In the genomic region with DNA sequence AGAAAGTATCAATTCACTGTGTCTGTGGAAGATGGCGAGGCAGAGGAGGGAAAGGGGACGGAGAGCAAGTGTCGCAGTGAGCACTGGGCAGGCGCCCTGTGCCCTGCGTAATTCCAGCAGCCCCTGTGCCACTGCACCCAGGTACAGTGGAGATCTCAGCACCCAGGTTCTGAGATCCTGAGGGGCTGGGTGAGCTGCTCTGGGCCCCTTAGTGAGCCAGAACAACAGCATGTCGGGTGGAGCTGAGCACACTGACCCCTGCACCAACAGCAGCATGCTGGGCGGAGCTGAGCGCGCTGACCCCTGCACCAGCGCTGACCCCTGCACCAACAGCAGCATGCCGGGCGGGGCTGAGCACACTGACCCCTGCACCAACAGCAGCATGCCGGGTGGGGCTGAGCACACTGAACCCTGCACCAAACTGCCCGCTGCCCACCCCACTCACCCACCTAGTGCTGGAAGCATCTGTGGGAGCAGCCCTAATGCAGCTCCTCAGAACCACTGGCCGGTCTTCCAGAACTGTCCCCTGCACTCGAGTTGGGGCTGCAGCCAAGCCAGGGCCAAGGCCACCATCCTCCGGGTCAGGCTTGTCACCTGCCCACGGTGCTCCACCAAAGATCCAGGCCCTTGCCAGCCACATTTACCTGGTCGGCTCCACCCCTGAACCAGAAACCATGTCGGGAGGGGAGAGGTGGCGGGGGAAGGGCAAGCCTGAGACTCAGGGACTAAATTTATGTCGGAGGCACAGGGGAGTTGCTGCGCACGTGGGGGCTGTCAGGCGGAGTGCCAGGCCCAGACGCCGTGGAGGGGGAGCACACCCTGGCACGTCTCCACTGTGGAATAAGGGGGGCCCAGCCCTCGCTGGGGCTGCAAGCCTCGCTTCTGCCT, we compare ENCODE assay signal across 1 cellular context.
TF ChIP-seq lines count a peak whose summit lies in the region.

No MANE protein-coding gene starts in this region.

TF ChIP-seq in HepG2, 621 proteins besides CTCF, POLR2A, EP300 and RAD21 (continued from another document and continues in another):
- peak; percentile 91 for TF ChIP-seq HIC2 (CRISPR knock-in tag; IDR thresholded peaks at IDR 0.05; ENCODE audit: low read depth)
- TF ChIP-seq ZSCAN25 (CRISPR knock-in tag; IDR thresholded peaks at IDR 0.05) = peak; percentile 71
- TF ChIP-seq ZFP90 (CRISPR knock-in tag; IDR thresholded peaks at IDR 0.05; ENCODE audit: borderline replicate concordance) = no peak; the same call in 1 of the 2 replicates
- TF ChIP-seq ZNF34 (CRISPR knock-in tag; IDR thresholded peaks at IDR 0.05; ENCODE audit: borderline replicate concordance) = no peak
- peak; percentile 59; the same call in 1 of the 2 replicates for TF ChIP-seq ZMYM3 (CRISPR knock-in tag; IDR thresholded peaks at IDR 0.05)
- peak; percentile 85; the same call in 1 of the 2 replicates for TF ChIP-seq ZNF546 (CRISPR knock-in tag; conservative IDR thresholded peaks at IDR 0.05)
- TF ChIP-seq NFIB (CRISPR knock-in tag; IDR thresholded peaks at IDR 0.05; ENCODE audit: borderline replicate concordance) = 0 out of 2 replicates have a peak, but pooled peaks have one; percentile 47
- TF ChIP-seq, protein P1, sequence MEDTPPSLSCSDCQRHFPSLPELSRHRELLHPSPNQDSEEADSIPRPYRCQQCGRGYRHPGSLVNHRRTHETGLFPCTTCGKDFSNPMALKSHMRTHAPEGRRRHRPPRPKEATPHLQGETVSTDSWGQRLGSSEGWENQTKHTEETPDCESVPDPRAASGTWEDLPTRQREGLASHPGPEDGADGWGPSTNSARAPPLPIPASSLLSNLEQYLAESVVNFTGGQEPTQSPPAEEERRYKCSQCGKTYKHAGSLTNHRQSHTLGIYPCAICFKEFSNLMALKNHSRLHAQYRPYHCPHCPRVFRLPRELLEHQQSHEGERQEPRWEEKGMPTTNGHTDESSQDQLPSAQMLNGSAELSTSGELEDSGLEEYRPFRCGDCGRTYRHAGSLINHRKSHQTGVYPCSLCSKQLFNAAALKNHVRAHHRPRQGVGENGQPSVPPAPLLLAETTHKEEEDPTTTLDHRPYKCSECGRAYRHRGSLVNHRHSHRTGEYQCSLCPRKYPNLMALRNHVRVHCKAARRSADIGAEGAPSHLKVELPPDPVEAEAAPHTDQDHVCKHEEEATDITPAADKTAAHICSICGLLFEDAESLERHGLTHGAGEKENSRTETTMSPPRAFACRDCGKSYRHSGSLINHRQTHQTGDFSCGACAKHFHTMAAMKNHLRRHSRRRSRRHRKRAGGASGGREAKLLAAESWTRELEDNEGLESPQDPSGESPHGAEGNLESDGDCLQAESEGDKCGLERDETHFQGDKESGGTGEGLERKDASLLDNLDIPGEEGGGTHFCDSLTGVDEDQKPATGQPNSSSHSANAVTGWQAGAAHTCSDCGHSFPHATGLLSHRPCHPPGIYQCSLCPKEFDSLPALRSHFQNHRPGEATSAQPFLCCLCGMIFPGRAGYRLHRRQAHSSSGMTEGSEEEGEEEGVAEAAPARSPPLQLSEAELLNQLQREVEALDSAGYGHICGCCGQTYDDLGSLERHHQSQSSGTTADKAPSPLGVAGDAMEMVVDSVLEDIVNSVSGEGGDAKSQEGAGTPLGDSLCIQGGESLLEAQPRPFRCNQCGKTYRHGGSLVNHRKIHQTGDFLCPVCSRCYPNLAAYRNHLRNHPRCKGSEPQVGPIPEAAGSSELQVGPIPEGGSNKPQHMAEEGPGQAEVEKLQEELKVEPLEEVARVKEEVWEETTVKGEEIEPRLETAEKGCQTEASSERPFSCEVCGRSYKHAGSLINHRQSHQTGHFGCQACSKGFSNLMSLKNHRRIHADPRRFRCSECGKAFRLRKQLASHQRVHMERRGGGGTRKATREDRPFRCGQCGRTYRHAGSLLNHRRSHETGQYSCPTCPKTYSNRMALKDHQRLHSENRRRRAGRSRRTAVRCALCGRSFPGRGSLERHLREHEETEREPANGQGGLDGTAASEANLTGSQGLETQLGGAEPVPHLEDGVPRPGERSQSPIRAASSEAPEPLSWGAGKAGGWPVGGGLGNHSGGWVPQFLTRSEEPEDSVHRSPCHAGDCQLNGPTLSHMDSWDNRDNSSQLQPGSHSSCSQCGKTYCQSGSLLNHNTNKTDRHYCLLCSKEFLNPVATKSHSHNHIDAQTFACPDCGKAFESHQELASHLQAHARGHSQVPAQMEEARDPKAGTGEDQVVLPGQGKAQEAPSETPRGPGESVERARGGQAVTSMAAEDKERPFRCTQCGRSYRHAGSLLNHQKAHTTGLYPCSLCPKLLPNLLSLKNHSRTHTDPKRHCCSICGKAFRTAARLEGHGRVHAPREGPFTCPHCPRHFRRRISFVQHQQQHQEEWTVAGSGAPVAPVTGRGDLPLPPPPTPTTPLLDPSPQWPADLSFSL (CRISPR knock-in tag; IDR thresholded peaks at IDR 0.05) = no peak
- TF ChIP-seq ARID5B (CRISPR knock-in tag; IDR thresholded peaks at IDR 0.05) = peak; percentile 74; the same call in 1 of the 2 replicates
- TF ChIP-seq NPAS2 (CRISPR knock-in tag; IDR thresholded peaks at IDR 0.05; ENCODE audit: borderline replicate concordance) = no peak
- 0 out of 2 replicates have a peak, but pooled peaks have one; percentile 42 for TF ChIP-seq MXD1 (CRISPR knock-in tag; IDR thresholded peaks at IDR 0.05)
- no peak for TF ChIP-seq GATA4 (IDR thresholded peaks at IDR 0.05; ENCODE audit: borderline replicate concordance, low read depth)
- TF ChIP-seq ZNF382 (CRISPR knock-in tag; IDR thresholded peaks at IDR 0.05; ENCODE audit: borderline replicate concordance) = no peak
- TF ChIP-seq DR1 (CRISPR knock-in tag; IDR thresholded peaks at IDR 0.05) = no peak; the same call in 1 of the 2 replicates
- TF ChIP-seq ZNF660 (CRISPR knock-in tag; IDR thresholded peaks at IDR 0.05; ENCODE audit: borderline replicate concordance, low read depth) = no peak
- peak; percentile 78; the same call in 1 of the 2 replicates for TF ChIP-seq SP5 (CRISPR knock-in tag; IDR thresholded peaks at IDR 0.05; ENCODE audit: borderline replicate concordance, low read depth)
- TF ChIP-seq, protein P2, sequence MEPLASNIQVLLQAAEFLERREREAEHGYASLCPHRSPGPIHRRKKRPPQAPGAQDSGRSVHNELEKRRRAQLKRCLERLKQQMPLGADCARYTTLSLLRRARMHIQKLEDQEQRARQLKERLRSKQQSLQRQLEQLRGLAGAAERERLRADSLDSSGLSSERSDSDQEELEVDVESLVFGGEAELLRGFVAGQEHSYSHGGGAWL (CRISPR knock-in tag; IDR thresholded peaks at IDR 0.05) = 0 out of 2 replicates have a peak, but pooled peaks have one; percentile 47
- no peak for TF ChIP-seq XBP1 (CRISPR knock-in tag; IDR thresholded peaks at IDR 0.05)
- TF ChIP-seq ZNF780A (CRISPR knock-in tag; IDR thresholded peaks at IDR 0.05) = no peak
- peak; percentile 43; the same call in 1 of the 2 replicates for TF ChIP-seq ERF (CRISPR knock-in tag; IDR thresholded peaks at IDR 0.05)
- peak; percentile 68 for TF ChIP-seq NR2C2 (CRISPR knock-in tag; IDR thresholded peaks at IDR 0.05; ENCODE audit: borderline replicate concordance)
- 0 out of 2 replicates have a peak, but pooled peaks have one; percentile 23 for TF ChIP-seq FOXP4 (CRISPR knock-in tag; IDR thresholded peaks at IDR 0.05)
- no peak for TF ChIP-seq PAWR (CRISPR knock-in tag; IDR thresholded peaks at IDR 0.05; ENCODE audit: borderline replicate concordance)
- peak; percentile 82; the same call in 1 of the 2 replicates for TF ChIP-seq ZNF879 (CRISPR knock-in tag; IDR thresholded peaks at IDR 0.05)
- TF ChIP-seq ZNF644 (CRISPR knock-in tag; IDR thresholded peaks at IDR 0.05; ENCODE audit: low read depth) = no peak
- TF ChIP-seq, protein P3, sequence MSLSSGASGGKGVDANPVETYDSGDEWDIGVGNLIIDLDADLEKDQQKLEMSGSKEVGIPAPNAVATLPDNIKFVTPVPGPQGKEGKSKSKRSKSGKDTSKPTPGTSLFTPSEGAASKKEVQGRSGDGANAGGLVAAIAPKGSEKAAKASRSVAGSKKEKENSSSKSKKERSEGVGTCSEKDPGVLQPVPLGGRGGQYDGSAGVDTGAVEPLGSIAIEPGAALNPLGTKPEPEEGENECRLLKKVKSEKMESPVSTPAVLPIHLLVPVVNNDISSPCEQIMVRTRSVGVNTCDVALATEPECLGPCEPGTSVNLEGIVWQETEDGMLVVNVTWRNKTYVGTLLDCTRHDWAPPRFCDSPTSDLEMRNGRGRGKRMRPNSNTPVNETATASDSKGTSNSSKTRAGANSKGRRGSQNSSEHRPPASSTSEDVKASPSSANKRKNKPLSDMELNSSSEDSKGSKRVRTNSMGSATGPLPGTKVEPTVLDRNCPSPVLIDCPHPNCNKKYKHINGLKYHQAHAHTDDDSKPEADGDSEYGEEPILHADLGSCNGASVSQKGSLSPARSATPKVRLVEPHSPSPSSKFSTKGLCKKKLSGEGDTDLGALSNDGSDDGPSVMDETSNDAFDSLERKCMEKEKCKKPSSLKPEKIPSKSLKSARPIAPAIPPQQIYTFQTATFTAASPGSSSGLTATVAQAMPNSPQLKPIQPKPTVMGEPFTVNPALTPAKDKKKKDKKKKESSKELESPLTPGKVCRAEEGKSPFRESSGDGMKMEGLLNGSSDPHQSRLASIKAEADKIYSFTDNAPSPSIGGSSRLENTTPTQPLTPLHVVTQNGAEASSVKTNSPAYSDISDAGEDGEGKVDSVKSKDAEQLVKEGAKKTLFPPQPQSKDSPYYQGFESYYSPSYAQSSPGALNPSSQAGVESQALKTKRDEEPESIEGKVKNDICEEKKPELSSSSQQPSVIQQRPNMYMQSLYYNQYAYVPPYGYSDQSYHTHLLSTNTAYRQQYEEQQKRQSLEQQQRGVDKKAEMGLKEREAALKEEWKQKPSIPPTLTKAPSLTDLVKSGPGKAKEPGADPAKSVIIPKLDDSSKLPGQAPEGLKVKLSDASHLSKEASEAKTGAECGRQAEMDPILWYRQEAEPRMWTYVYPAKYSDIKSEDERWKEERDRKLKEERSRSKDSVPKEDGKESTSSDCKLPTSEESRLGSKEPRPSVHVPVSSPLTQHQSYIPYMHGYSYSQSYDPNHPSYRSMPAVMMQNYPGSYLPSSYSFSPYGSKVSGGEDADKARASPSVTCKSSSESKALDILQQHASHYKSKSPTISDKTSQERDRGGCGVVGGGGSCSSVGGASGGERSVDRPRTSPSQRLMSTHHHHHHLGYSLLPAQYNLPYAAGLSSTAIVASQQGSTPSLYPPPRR (CRISPR knock-in tag; IDR thresholded peaks at IDR 0.05; ENCODE audit: borderline replicate concordance) = peak; percentile 65; the same call in 1 of the 2 replicates
- no peak for TF ChIP-seq TSC22D2 (CRISPR knock-in tag; IDR thresholded peaks at IDR 0.05; ENCODE audit: borderline replicate concordance)
- no peak for TF ChIP-seq GTF3A (CRISPR knock-in tag; conservative IDR thresholded peaks at IDR 0.05)
- TF ChIP-seq ATF1 (CRISPR knock-in tag; IDR thresholded peaks at IDR 0.05) = no peak
- peak; percentile 64; the same call in 1 of the 2 replicates for TF ChIP-seq SPEN (CRISPR knock-in tag; IDR thresholded peaks at IDR 0.05; ENCODE audit: low read depth)
- peak; percentile 42 for TF ChIP-seq GABPB1 (CRISPR knock-in tag; IDR thresholded peaks at IDR 0.05)
- TF ChIP-seq CREB1 (IDR thresholded peaks at IDR 0.05) = no peak
- no peak for TF ChIP-seq CREB1 (CRISPR knock-in tag; IDR thresholded peaks at IDR 0.05)
